Comparison of ENCODE assay signal across 13 cellular contexts in the genomic region with DNA sequence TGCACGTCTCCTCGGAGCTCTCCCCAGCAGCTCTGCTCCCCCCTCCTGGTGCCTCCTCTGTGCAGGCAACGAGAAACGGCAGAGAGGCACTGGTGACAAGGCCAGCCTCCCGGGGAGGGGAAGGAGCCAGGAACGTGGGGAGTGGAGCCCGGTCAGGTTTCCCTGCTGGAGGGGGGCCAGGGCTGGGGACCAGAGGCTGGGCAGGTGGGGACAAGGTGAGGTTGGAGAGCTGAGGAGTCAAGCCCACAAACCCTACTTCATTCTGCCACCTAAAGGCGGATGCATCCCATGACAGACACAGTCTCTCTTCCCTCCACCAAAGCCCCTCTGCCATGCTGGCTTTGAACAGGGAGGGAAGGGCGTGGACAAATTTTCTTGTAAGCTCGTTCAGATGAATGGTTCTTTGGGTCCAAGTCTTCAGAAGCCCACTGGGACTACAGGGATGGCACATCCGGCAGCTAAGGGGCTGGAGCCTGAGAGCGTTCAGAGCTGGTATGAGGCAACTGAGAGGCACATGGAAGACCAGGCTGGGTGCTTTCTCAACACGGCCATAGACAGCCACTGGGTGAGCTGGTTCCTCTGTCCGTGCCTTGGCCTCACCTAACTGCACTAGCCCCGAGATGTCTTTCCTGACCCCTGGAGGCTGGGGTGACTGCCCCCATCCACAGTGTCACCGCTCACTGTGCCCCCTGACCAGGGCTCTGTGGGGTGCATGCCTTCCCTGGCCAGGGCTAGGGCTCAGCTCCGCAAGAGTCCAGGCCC.
DNase-seq lines count a peak whose midpoint lies in the region; ATAC-seq and TF ChIP-seq lines count a peak whose summit lies in the region.
"Had no signal": no experiment of that assay in that cellular context is flagged by ENCODE, and none has a peak within 500 bp of the region (broad histone marks: within the 10 kb centered on the region; RNA-seq: fewer than 3 reads in every experiment).

No MANE protein-coding gene starts in this region.

- H3K79me2 ChIP-seq in OCI-LY1 (ENCODE audit: insufficient read depth, low read length): no peaks in the 10 kb centered on the region

- peaks cover 20% of the 10 kb centered on the region for H3K4me1 ChIP-seq in OCI-LY1 (ENCODE audit: insufficient read depth, low read length, severe bottlenecking)
- H3K4me1 ChIP-seq in iPS-18a (ENCODE audit: control insufficient read depth, low read depth, low read length): peaks cover 44% of the 10 kb centered on the region
- no peaks in the 10 kb centered on the region for H3K4me1 ChIP-seq in prostate gland (replicated peaks)

- H2AFZ ChIP-seq in OCI-LY1 (ENCODE audit: low read length): no peak overlapping the region

- in situ Hi-C loops in G401 (cut with HindIII; ENCODE audit: low sequenced_read_pairs): no loop called here

- H3K9ac ChIP-seq in OCI-LY1 (ENCODE audit: low read length): no peak overlapping the region
- no peak overlapping the region for H3K9ac ChIP-seq in iPS-18a (ENCODE audit: low read length)

- no peaks in the 10 kb centered on the region for H4K20me1 ChIP-seq in OCI-LY1 (ENCODE audit: insufficient read depth, low read length)

- DNase-seq in G401 (ENCODE audit: low spot score) (peak; percentile 85), NCI-H1105 (lab: John Stamatoyannopoulos, UW) (peak; percentile 48), prostate gland (ENCODE audit: low spot score) (no peak), inferior parietal cortex (ENCODE audit: extremely low spot score) (no peak)
- DNase-seq: Peyer's patch; stimulated activated naive B cell treated with anti-CD40 and anti-IgM and Interleukin-4, amounts not matched to agents 10 μg/mL and 1 μg/mL and 100 μg/mL, for 72 hours had no signal

- TF ChIP-seq POLR2A in prostate gland (IDR thresholded peaks at IDR 0.05): no peak

- H3K9me3 ChIP-seq in OCI-LY1 (ENCODE audit: low read length) (no peaks in the 10 kb centered on the region), iPS-18a (ENCODE audit: control insufficient read depth, low read depth, low read length) (no peaks in the 10 kb centered on the region), prostate gland (no peaks in the 10 kb centered on the region)
- H3K9me3 ChIP-seq: MG63, Peyer's patch had no signal

- TF ChIP-seq CTCF in OCI-LY1 (IDR thresholded peaks at IDR 0.05; ENCODE audit: low read length) (peak; percentile 21; the same call in 1 of the 2 replicates), prostate gland (IDR thresholded peaks at IDR 0.05) (no peak)

- intact Hi-C loops in prostate gland (cut with DNase I): no loop called here

- no peak for ATAC-seq in GM18519 (IDR thresholded peaks at IDR 0.05; ENCODE audit: low FRiP score, unreplicated experiment)
- ATAC-seq in GM21786 (IDR thresholded peaks at IDR 0.05; ENCODE audit: unreplicated experiment): no peak
- ATAC-seq: left lobe of liver; stimulated activated naive B cell treated with anti-CD40 and anti-IgM and Interleukin-4, amounts not matched to agents 10 μg/mL and 1 μg/mL and 100 μg/mL, for 72 hours had no signal

- 65% methylated on average over 17 of the region's 17 CpGs for WGBS in prostate gland

- H3K27ac ChIP-seq in OCI-LY1 (ENCODE audit: low read depth, low read length, poor library complexity, severe bottlenecking) (no peak overlapping the region), iPS-18a (ENCODE audit: low read length) (peak overlapping the region; percentile 48), prostate gland (no peak overlapping the region)
- H3K27ac ChIP-seq: dorsolateral prefrontal cortex, Peyer's patch had no signal

- H3K36me3 ChIP-seq in OCI-LY1 (ENCODE audit: insufficient read depth, low read length): no peaks in the 10 kb centered on the region; the same call in 1 of the 2 replicates
- H3K36me3 ChIP-seq in iPS-18a (ENCODE audit: control insufficient read depth, low read depth, low read length): peaks cover 12% of the 10 kb centered on the region
- no peaks in the 10 kb centered on the region for H3K36me3 ChIP-seq in prostate gland

- no peak overlapping the region for H3K4me2 ChIP-seq in OCI-LY1 (ENCODE audit: low read length)

- H3K9me2 ChIP-seq in OCI-LY1 (ENCODE audit: low read depth, low read length): no peaks in the 10 kb centered on the region

- no peaks in the 10 kb centered on the region for H3F3A ChIP-seq in OCI-LY1 (ENCODE audit: insufficient read depth, low read length)

- H3K4me3 ChIP-seq in OCI-LY1 (ENCODE audit: low read depth, low read length, poor library complexity, severe bottlenecking): no peak overlapping the region
- H3K4me3 ChIP-seq in iPS-18a (ENCODE audit: low read length): no peak overlapping the region
- H3K4me3 ChIP-seq in prostate gland: no peak overlapping the region
- H3K4me3 ChIP-seq: dorsolateral prefrontal cortex, MG63, Peyer's patch had no signal

- no peaks in the 10 kb centered on the region for H3K27me3 ChIP-seq in OCI-LY1 (ENCODE audit: insufficient read depth, low read length)
- H3K27me3 ChIP-seq in iPS-18a (ENCODE audit: control insufficient read depth, insufficient read depth, low read length): no peaks in the 10 kb centered on the region
- no peaks in the 10 kb centered on the region for H3K27me3 ChIP-seq in prostate gland (replicated peaks; ENCODE audit: insufficient read depth)
- H3K27me3 ChIP-seq: dorsolateral prefrontal cortex, MG63, Peyer's patch had no signal

Comparison
In these comparisons a context has a peak if more than half of its experiments do, and no peak if none do; other contexts are left out.
1. DNase-seq: peak in G401 (single experiment) and NCI-H1105 (single experiment); none in prostate gland (single experiment) and inferior parietal cortex (single experiment).